1 cellular context compared by ENCODE assay signal in genomic region chr6:135329851-135330803, GRCh38.
A peak's percentile ranks its signal among the peaks of the same experiment; 100 is the strongest.
TF ChIP-seq lines count a peak whose summit lies in the region.

No MANE protein-coding gene starts in this region.

TF ChIP-seq in GM12878, 131 proteins besides CTCF, POLR2A, EP300 and RAD21 (continued from another document):
- TF ChIP-seq PKNOX1 (IDR thresholded peaks at IDR 0.05) (0 out of 2 replicates have a peak, but pooled peaks have one; percentile 24), BCL11A (IDR thresholded peaks at IDR 0.05; ENCODE audit: low read depth, low read length) (peak; percentile 90), MXI1 (IDR thresholded peaks at IDR 0.05; ENCODE audit: low read depth, low read length) (peak; percentile 7; the same call in 1 of the 2 replicates), ZNF24 (IDR thresholded peaks at IDR 0.05) (no peak), HDAC2 (IDR thresholded peaks at IDR 0.05) (no peak), IKZF1 (conservative IDR thresholded peaks at IDR 0.05) (peak; percentile 68), EED (IDR thresholded peaks at IDR 0.05; ENCODE audit: low read depth) (peak; percentile 88), DPF2 (IDR thresholded peaks at IDR 0.05) (peak; percentile 69), JUND (IDR thresholded peaks at IDR 0.05; ENCODE audit: low read depth, low read length) (peak; percentile 62; the same call in 1 of the 2 replicates), TAF1 (IDR thresholded peaks at IDR 0.05; ENCODE audit: borderline replicate concordance, low read depth, low read length) (0 out of 2 replicates have a peak, but pooled peaks have one; percentile 33), YBX1 (IDR thresholded peaks at IDR 0.05) (no peak), CEBPB (IDR thresholded peaks at IDR 0.05; ENCODE audit: borderline replicate concordance in 1 of 2, low read depth in 2 of 2, low read length in 2 of 2) (peak in 1 of 2 experiments; percentile 27; a peak in 1 of 4 replicates), MTA3 (IDR thresholded peaks at IDR 0.05; ENCODE audit: borderline replicate concordance, low read length) (peak; percentile 85), ZSCAN29 (IDR thresholded peaks at IDR 0.05) (no peak), IRF4 (IDR thresholded peaks at IDR 0.05; ENCODE audit: low read depth, low read length) (peak; percentile 90), ATF7 (IDR thresholded peaks at IDR 0.05; ENCODE audit: low read depth) (peak; percentile 32; the same call in 1 of the 2 replicates), SP1 (IDR thresholded peaks at IDR 0.05; ENCODE audit: low read depth, low read length) (no peak), SREBF1 (IDR thresholded peaks at IDR 0.05; ENCODE audit: low read length) (no peak), SMAD1 (IDR thresholded peaks at IDR 0.05; ENCODE audit: low read depth, partially characterized antibody) (no peak), MEF2A (IDR thresholded peaks at IDR 0.05; ENCODE audit: insufficient read depth, low read depth, low read length) (peak; percentile 76), IKZF2 (IDR thresholded peaks at IDR 0.05) (peak; percentile 71 to 82), SKIL (IDR thresholded peaks at IDR 0.05; ENCODE audit: low read depth, poor library complexity, severe bottlenecking) (peak; percentile 68), CBX5 (IDR thresholded peaks at IDR 0.05; ENCODE audit: low read depth) (peak; percentile 35; the same call in 1 of the 2 replicates), BCL3 (IDR thresholded peaks at IDR 0.05; ENCODE audit: borderline replicate concordance, insufficient read depth, low read depth, low read length, poor library complexity, severe bottlenecking) (peak; percentile 80), BMI1 (IDR thresholded peaks at IDR 0.05; ENCODE audit: borderline replicate concordance) (0 out of 2 replicates have a peak, but pooled peaks have one; percentile 16), FOXM1 (IDR thresholded peaks at IDR 0.05; ENCODE audit: low read depth, low read length) (peak; percentile 68), CBFB (IDR thresholded peaks at IDR 0.05; ENCODE audit: low read depth) (peak; percentile 40; the same call in 1 of the 2 replicates), TBL1XR1 (IDR thresholded peaks at IDR 0.05; ENCODE audit: low read depth, low read length) (peak; percentile 58; the same call in 1 of the 2 replicates), NBN (IDR thresholded peaks at IDR 0.05) (0 out of 2 replicates have a peak, but pooled peaks have one; percentile 39), RELB (IDR thresholded peaks at IDR 0.05; ENCODE audit: low read depth) (peak; percentile 62; the same call in 1 of the 2 replicates), CREM (IDR thresholded peaks at IDR 0.05; ENCODE audit: low read depth) (peak; percentile 81), PML (IDR thresholded peaks at IDR 0.05; ENCODE audit: low read length) (peak; percentile 5), PAX5 (IDR thresholded peaks at IDR 0.05; ENCODE audit: borderline replicate concordance, low read depth, low read length) (peak; percentile 93), GATAD2B (conservative IDR thresholded peaks at IDR 0.05; ENCODE audit: low read depth) (peak; percentile 21; the same call in 1 of the 2 replicates), ZNF207 (IDR thresholded peaks at IDR 0.05; ENCODE audit: borderline replicate concordance) (0 out of 2 replicates have a peak, but pooled peaks have one; percentile 43), SUZ12 (IDR thresholded peaks at IDR 0.05; ENCODE audit: unreplicated experiment) (no peak), HCFC1 (IDR thresholded peaks at IDR 0.05; ENCODE audit: low read length) (no peak), RUNX3 (IDR thresholded peaks at IDR 0.05; ENCODE audit: low read length) (peak; percentile 93), ZBED1 (IDR thresholded peaks at IDR 0.05; ENCODE audit: borderline replicate concordance) (peak; percentile 77; the same call in 1 of the 2 replicates), CREB1 (IDR thresholded peaks at IDR 0.05; ENCODE audit: low read depth) (peak; percentile 60; the same call in 1 of the 2 replicates)
- TF ChIP-seq, protein P1, sequence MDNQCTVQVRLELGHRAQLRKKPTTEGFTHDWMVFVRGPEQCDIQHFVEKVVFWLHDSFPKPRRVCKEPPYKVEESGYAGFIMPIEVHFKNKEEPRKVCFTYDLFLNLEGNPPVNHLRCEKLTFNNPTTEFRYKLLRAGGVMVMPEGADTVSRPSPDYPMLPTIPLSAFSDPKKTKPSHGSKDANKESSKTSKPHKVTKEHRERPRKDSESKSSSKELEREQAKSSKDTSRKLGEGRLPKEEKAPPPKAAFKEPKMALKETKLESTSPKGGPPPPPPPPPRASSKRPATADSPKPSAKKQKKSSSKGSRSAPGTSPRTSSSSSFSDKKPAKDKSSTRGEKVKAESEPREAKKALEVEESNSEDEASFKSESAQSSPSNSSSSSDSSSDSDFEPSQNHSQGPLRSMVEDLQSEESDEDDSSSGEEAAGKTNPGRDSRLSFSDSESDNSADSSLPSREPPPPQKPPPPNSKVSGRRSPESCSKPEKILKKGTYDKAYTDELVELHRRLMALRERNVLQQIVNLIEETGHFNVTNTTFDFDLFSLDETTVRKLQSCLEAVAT (IDR thresholded peaks at IDR 0.05): peak; percentile 76
- TF ChIP-seq, protein P2, sequence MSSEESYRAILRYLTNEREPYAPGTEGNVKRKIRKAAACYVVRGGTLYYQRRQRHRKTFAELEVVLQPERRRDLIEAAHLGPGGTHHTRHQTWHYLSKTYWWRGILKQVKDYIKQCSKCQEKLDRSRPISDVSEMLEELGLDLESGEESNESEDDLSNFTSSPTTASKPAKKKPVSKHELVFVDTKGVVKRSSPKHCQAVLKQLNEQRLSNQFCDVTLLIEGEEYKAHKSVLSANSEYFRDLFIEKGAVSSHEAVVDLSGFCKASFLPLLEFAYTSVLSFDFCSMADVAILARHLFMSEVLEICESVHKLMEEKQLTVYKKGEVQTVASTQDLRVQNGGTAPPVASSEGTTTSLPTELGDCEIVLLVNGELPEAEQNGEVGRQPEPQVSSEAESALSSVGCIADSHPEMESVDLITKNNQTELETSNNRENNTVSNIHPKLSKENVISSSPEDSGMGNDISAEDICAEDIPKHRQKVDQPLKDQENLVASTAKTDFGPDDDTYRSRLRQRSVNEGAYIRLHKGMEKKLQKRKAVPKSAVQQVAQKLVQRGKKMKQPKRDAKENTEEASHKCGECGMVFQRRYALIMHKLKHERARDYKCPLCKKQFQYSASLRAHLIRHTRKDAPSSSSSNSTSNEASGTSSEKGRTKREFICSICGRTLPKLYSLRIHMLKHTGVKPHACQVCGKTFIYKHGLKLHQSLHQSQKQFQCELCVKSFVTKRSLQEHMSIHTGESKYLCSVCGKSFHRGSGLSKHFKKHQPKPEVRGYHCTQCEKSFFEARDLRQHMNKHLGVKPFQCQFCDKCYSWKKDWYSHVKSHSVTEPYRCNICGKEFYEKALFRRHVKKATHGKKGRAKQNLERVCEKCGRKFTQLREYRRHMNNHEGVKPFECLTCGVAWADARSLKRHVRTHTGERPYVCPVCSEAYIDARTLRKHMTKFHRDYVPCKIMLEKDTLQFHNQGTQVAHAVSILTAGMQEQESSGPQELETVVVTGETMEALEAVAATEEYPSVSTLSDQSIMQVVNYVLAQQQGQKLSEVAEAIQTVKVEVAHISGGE (CRISPR knock-in tag; IDR thresholded peaks at IDR 0.05): no peak
- TF ChIP-seq, protein P3, sequence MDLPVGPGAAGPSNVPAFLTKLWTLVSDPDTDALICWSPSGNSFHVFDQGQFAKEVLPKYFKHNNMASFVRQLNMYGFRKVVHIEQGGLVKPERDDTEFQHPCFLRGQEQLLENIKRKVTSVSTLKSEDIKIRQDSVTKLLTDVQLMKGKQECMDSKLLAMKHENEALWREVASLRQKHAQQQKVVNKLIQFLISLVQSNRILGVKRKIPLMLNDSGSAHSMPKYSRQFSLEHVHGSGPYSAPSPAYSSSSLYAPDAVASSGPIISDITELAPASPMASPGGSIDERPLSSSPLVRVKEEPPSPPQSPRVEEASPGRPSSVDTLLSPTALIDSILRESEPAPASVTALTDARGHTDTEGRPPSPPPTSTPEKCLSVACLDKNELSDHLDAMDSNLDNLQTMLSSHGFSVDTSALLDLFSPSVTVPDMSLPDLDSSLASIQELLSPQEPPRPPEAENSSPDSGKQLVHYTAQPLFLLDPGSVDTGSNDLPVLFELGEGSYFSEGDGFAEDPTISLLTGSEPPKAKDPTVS (IDR thresholded peaks at IDR 0.05; ENCODE audit: low read depth, low read length): no peak
